ENCODE assay signal across 33 cellular contexts in genomic region chrX:120136128-120136527, GRCh38. TPM values are rescaled to one million over a fixed set of nuclear protein-coding genes. Genes with fewer than 3 reads are reported as not detected.
"Had no signal": no experiment of that assay in that cellular context is flagged by ENCODE, and none has a peak within 500 bp of the region (broad histone marks: within the 10 kb centered on the region; RNA-seq: fewer than 3 reads in every experiment).

No MANE protein-coding gene starts in this region.

- H3K27ac Mint-ChIP-seq: activated CD4-positive, alpha-beta T cell treated with anti-CD3 and anti-CD28 coated beads, Interleukin-2, amount 10 ng/mL, durations not matched to agents 24 days and 14 days; activated naive CD8-positive, alpha-beta T cell treated with anti-CD3 and anti-CD28 coated beads for 36 hours had no signal

- H3K4me1 Mint-ChIP-seq: central memory CD8-positive, alpha-beta T cell had no signal

- H3K4me1 ChIP-seq: Peyer's patch had no signal

- H3K4me2 ChIP-seq: SK-N-SH had no signal

- H3K9ac ChIP-seq: SK-N-SH had no signal

- H3K9me3 Mint-ChIP-seq: activated CD4-positive, alpha-beta T cell treated with anti-CD3 and anti-CD28 coated beads, Interleukin-2, amount 10 ng/mL, durations not matched to agents 24 days and 14 days; activated naive CD8-positive, alpha-beta T cell treated with anti-CD3 and anti-CD28 coated beads for 36 hours; activated T-cell treated with anti-CD3 and anti-CD28 coated beads, Interleukin-2, amount 50 U/mL, for 4 hours; central memory CD8-positive, alpha-beta T cell had no signal

- H3K4me3 Mint-ChIP-seq: activated CD4-positive, alpha-beta T cell treated with anti-CD3 and anti-CD28 coated beads, Interleukin-2, amount 10 ng/mL, durations not matched to agents 24 days and 14 days; activated naive CD8-positive, alpha-beta T cell treated with anti-CD3 and anti-CD28 coated beads for 36 hours; activated T-cell treated with anti-CD3 and anti-CD28 coated beads, Interleukin-2, amount 50 U/mL, for 4 hours; central memory CD8-positive, alpha-beta T cell had no signal

- H3K27me3 Mint-ChIP-seq: activated CD4-positive, alpha-beta T cell treated with anti-CD3 and anti-CD28 coated beads, Interleukin-2, amount 10 ng/mL, durations not matched to agents 24 days and 14 days; activated naive CD8-positive, alpha-beta T cell treated with anti-CD3 and anti-CD28 coated beads for 36 hours; central memory CD8-positive, alpha-beta T cell had no signal

- H3K27me3 ChIP-seq: brain microvascular endothelial cell, Peyer's patch, SJSA1 had no signal

- ATAC-seq: activated T-cell treated with anti-CD3 and anti-CD28 coated beads, Interleukin-2, amount 50 U/mL, for 4 hours; PC-3 had no signal

- FAIRE-seq: K562 had no signal

- H3K9me3 ChIP-seq: Peyer's patch, SJSA1, SK-N-SH had no signal

- H3K4me3 ChIP-seq: K562, Peyer's patch, SJSA1 had no signal

- H3K36me3 ChIP-seq: brain microvascular endothelial cell, Peyer's patch, SJSA1 had no signal

- DNase-seq: activated CD4-positive, alpha-beta T cell treated with anti-CD3 and anti-CD28 coated beads, Interleukin-2, amount 50 U/mL, for 4 hours; activated CD8-positive, alpha-beta memory T cell treated with anti-CD3 and anti-CD28 coated beads, Interleukin-2, amount 50 U/mL, for 4 hours; activated effector memory CD4-positive, alpha-beta T cell treated with Interleukin-2 at 50 U/mL for 16 hours; activated naive CD4-positive, alpha-beta T cell treated with anti-CD3 and anti-CD28 coated beads, Interleukin-2, amount 50 U/mL, for 16 hours; activated naive CD8-positive, alpha-beta T cell treated with anti-CD3 and anti-CD28 coated beads for 36 hours; activated T-cell treated with anti-CD3 and anti-CD28 coated beads for 4 hours; activated T-cell treated with anti-CD3 and anti-CD28 coated beads, Interleukin-2, amount 50 U/mL, for 4 hours; amniotic stem cell; aorta; brain microvascular endothelial cell; NCI-H1105; NCI-H1417 treated with DMSO at 0.1 percent for 48 hours; NCI-H187 treated with DMSO at 0.1 percent for 48 hours; NCI-H2081; NCI-H2171 treated with DMSO at 0.1 percent for 48 hours; NCI-H226; NCI-H446 treated with DMSO at 0.1 percent for 48 hours; NCI-H524; NCI-H748 treated with DMSO at 0.1 percent for 48 hours; NK-92 treated with Interleukin-12 subunit alpha and Interleukin-12 subunit beta, amount 100 ng/mL, for 24 hours; PC-3; Peyer's patch; RPMI8226; SHP77 treated with DMSO at 0.1 percent for 48 hours; SK-N-SH; T1000 had no signal

- H3K36me3 Mint-ChIP-seq: activated naive CD8-positive, alpha-beta T cell treated with anti-CD3 and anti-CD28 coated beads for 36 hours had no signal

- H3K27ac ChIP-seq: brain microvascular endothelial cell, Peyer's patch, SJSA1 had no signal

RNA-seq across cellular contexts. Expression of gene RHOXF1, which starts 20.4 kb away (rescaled TPM):
- total RNA-seq: activated CD4-positive, alpha-beta T cell treated with anti-CD3 and anti-CD28 coated beads, Interleukin-2, amount 10 ng/mL, durations not matched to agents 24 days and 14 days; activated naive CD8-positive, alpha-beta T cell treated with anti-CD3 and anti-CD28 coated beads for 36 hours; activated T-cell treated with anti-CD3 and anti-CD28 coated beads, Interleukin-2, amount 50 U/mL, for 4 hours; chondrocyte; K562; M059J; PC-3; SJSA1; T-helper 2 cell treated with Interferon-gamma antibody and Interleukin-4, amounts not matched to agents 100 ng/mL and 5 ng/mL, for 36 hours had no signal

RNA-seq across cellular contexts. Expression of gene RHOXF2, which starts 22.3 kb away (rescaled TPM):
- total RNA-seq: activated CD4-positive, alpha-beta T cell treated with anti-CD3 and anti-CD28 coated beads, Interleukin-2, amount 10 ng/mL, durations not matched to agents 24 days and 14 days; activated naive CD8-positive, alpha-beta T cell treated with anti-CD3 and anti-CD28 coated beads for 36 hours; aorta; chondrocyte; M059J; PC-3; Peyer's patch; SJSA1; T-helper 2 cell treated with Interferon-gamma antibody and Interleukin-4, amounts not matched to agents 100 ng/mL and 5 ng/mL, for 36 hours had no signal
- polyA plus RNA-seq: aorta, SK-N-SH had no signal

RNA-seq across cellular contexts. Expression of gene RHOXF2B, which starts 58.6 kb away (rescaled TPM):
- total RNA-seq: activated CD4-positive, alpha-beta T cell treated with anti-CD3 and anti-CD28 coated beads, Interleukin-2, amount 10 ng/mL, durations not matched to agents 24 days and 14 days; activated naive CD8-positive, alpha-beta T cell treated with anti-CD3 and anti-CD28 coated beads for 36 hours; aorta; chondrocyte; M059J; PC-3; Peyer's patch; SJSA1; T-helper 2 cell treated with Interferon-gamma antibody and Interleukin-4, amounts not matched to agents 100 ng/mL and 5 ng/mL, for 36 hours had no signal
- polyA plus RNA-seq: aorta, SK-N-SH had no signal
